In the genomic region with DNA sequence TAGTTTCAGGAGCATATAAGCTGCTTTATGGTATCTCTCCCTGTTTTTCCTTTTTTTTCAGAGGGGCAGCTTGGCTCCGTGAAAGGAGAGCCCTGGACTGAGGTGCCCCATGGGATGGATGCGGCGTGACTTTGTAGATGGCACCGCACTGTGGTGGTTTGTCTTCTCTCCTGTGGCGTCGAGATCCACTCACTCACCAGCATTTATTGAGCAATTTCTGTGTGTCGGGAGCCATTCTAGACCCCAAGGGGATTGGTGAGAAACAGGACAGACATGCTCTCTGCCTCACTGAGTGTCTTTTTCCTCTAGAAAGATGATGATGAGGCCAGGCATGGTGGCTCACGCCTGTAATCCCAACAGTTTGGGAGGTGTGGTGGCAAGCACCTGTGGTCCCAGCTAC, we compare ENCODE assay signal across 8 cellular contexts. TPM values are rescaled to one million over a fixed set of nuclear protein-coding genes. Genes with fewer than 3 reads are reported as not detected.
"Had no signal": no experiment of that assay in that cellular context is flagged by ENCODE, and none has a peak within 500 bp of the region (broad histone marks: within the 10 kb centered on the region; RNA-seq: fewer than 3 reads in every experiment).

No MANE protein-coding gene starts in this region.

- H3K27ac Mint-ChIP-seq: HFFc6, IgD-negative memory B cell had no signal

- DNase-seq: GM23248, GOT3, H7, HFFc6 had no signal

- H3K4me3 ChIP-seq: GM23248, HAP-1 had no signal

- H3K36me3 Mint-ChIP-seq: IgD-negative memory B cell had no signal

- ATAC-seq: HCT116, HepG2 had no signal

- H3K4me3 Mint-ChIP-seq: HFFc6, IgD-negative memory B cell had no signal

RNA-seq across cellular contexts. Expression of gene PHF21B, which starts 55.9 kb away (rescaled TPM):
- total RNA-seq: GM23248, HepG2, HFFc6 had no signal
- polyA plus RNA-seq: GM23248, HepG2, IgD-negative memory B cell had no signal
